ENCODE assay signal across 20 cellular contexts in genomic region chr6:43045371-43045930, GRCh38. TPM values are rescaled to one million over a fixed set of nuclear protein-coding genes. Genes with fewer than 3 reads are reported as not detected.
DNase-seq lines count a peak whose midpoint lies in the region; ATAC-seq and TF ChIP-seq lines count a peak whose summit lies in the region.
"Had no signal": no experiment of that assay in that cellular context is flagged by ENCODE, and none has a peak within 500 bp of the region (broad histone marks: within the 10 kb centered on the region; RNA-seq: fewer than 3 reads in every experiment).

No MANE protein-coding gene starts in this region.

- H3K27me3 ChIP-seq in IMR-90 (ENCODE audit: control insufficient read depth, insufficient read depth, low read length) (no peaks in the 10 kb centered on the region), esophagus muscularis mucosa (no peaks in the 10 kb centered on the region), gastrocnemius medialis (no peaks in the 10 kb centered on the region)
- H3K27me3 ChIP-seq: BLaER1, MG63, Peyer's patch had no signal

- peak overlapping the region; percentile 42 for H2AK9ac ChIP-seq in IMR-90 (replicated peaks; ENCODE audit: low read depth, low read length, poor library complexity)

- H3K18ac ChIP-seq in IMR-90 (ENCODE audit: low read depth, low read length): no peak overlapping the region

- H2BK15ac ChIP-seq in IMR-90 (ENCODE audit: low read depth, low read length): no peak overlapping the region

- 95% methylated on average over 4 of the region's 11 CpGs; no CpG with 5 or more reads in 1 of the 2 experiments for WGBS in IMR-90 (ENCODE audit: extremely low coverage in 2 of 2, insufficient read length in 1 of 2), 2 experiments
- WGBS in esophagus muscularis mucosa: 89% methylated on average over 7 of the region's 11 CpGs

- H3K36me3 ChIP-seq in IMR-90 (ENCODE audit: control insufficient read depth, insufficient read depth, low read length) (peaks cover 69% of the 10 kb centered on the region), esophagus muscularis mucosa (peaks cover 17 to 95% (median 84%) of the 10 kb centered on the region in 4 donors), gastrocnemius medialis (peaks cover 0 to 48% of the 10 kb centered on the region in 2 donors)
- H3K36me3 ChIP-seq: MG63 had no signal

- no peak overlapping the region for H3K23ac ChIP-seq in IMR-90 (ENCODE audit: low read depth, low read length)

- no peak overlapping the region for H4K5ac ChIP-seq in IMR-90 (ENCODE audit: low read depth, low read length)

- TF ChIP-seq CTCF in IMR-90 (conservative IDR thresholded peaks at IDR 0.05; ENCODE audit: low read depth, low read length) (no peak), esophagus muscularis mucosa (IDR thresholded peaks at IDR 0.05) (no peak), gastrocnemius medialis (IDR thresholded peaks at IDR 0.05 in 4 of 5, conservative IDR thresholded peaks at IDR 0.05 in 1 of 5) (no peak)

- in situ Hi-C loops in IMR-90 (cut with MboI; ENCODE audit: low sequenced_read_pairs): no loop called here
- in situ Hi-C loops in gastrocnemius medialis (cut with MboI; ENCODE audit: low sequenced_read_pairs in 4 of 4): no loop called here

- no peak for TF ChIP-seq EP300 in esophagus muscularis mucosa (IDR thresholded peaks at IDR 0.05)

- peak in 1 of 2 donors; percentile 21 for ATAC-seq in activated naive CD4-positive, alpha-beta T cell treated with anti-CD3 and anti-CD28 coated beads, Interleukin-2, amount 50 U/mL, for 72 hours
- ATAC-seq in IMR-90 (ENCODE audit: low read depth): no peak
- no peak for ATAC-seq in stimulated activated naive B cell treated with anti-CD40 and anti-IgM and Interleukin-4, amounts not matched to agents 10 μg/mL and 1 μg/mL and 100 μg/mL, for 72 hours (replicated peaks)
- ATAC-seq in gastrocnemius medialis: no peak

- H3K56ac ChIP-seq in IMR-90 (ENCODE audit: extremely low read depth, insufficient read depth, low read length): no peak overlapping the region

- no peaks in the 10 kb centered on the region for H4K20me1 ChIP-seq in IMR-90 (ENCODE audit: insufficient read depth, low read length)
- H4K20me1 ChIP-seq: BLaER1 had no signal

- H2BK5ac ChIP-seq in IMR-90 (ENCODE audit: low read depth, low read length, poor library complexity, severe bottlenecking): no peak overlapping the region

- H3K27ac ChIP-seq in IMR-90 (ENCODE audit: insufficient read depth, low read length) (no peak overlapping the region), esophagus muscularis mucosa (replicated peaks in 1 of 4) (no peak overlapping the region), gastrocnemius medialis (no peak overlapping the region)
- H3K27ac ChIP-seq: BLaER1, Peyer's patch, SK-N-MC had no signal

- H3K36me3 Mint-ChIP-seq in activated naive CD4-positive, alpha-beta T cell treated with anti-CD3 and anti-CD28 coated beads, Interleukin-2, amount 50 U/mL, for 72 hours: no peaks in the 10 kb centered on the region
- H3K36me3 Mint-ChIP-seq in stimulated activated naive B cell treated with anti-CD40 and anti-IgM and Interleukin-4, amounts not matched to agents 10 μg/mL and 1 μg/mL and 100 μg/mL, for 72 hours: peaks cover 60 to 69% of the 10 kb centered on the region in 2 donors

- POLR2A ChIA-PET in IMR-90 (lab: Charles Lee; ENCODE audit: unreplicated experiment): interaction anchor here (0.7 kb wide), 1 partner anchor 8 kb away, joined by 3 read pairs; the partner anchor contains the start of gene CUL7

- no peak overlapping the region for H3K4me2 ChIP-seq in IMR-90 (ENCODE audit: low read depth, low read length)
- H3K4me2 ChIP-seq: BLaER1 had no signal

- BruUV-seq in IMR-90 (replicated peaks; lab: Mats Ljungman, UMichigan): no TSS peak

- peaks cover 0 to 15% of the 10 kb centered on the region in 2 experiments; a peak in 2 of 4 replicates for H3K79me1 ChIP-seq in IMR-90 (ENCODE audit: low read depth in 1 of 2, low read length in 2 of 2)

- no peak overlapping the region for H3K4me3 Mint-ChIP-seq in stimulated activated naive B cell treated with anti-CD40 and anti-IgM and Interleukin-4, amounts not matched to agents 10 μg/mL and 1 μg/mL and 100 μg/mL, for 72 hours

- no peak overlapping the region for H3K4ac ChIP-seq in IMR-90 (ENCODE audit: low read depth, low read length)

- H2BK120ac ChIP-seq in IMR-90 (ENCODE audit: low read depth, low read length): no peak overlapping the region

- no peaks in the 10 kb centered on the region; the same call in 1 of the 2 replicates for H3K9me1 ChIP-seq in IMR-90 (ENCODE audit: insufficient read depth, low read length)

- peak overlapping the region; percentile 28 to 88 for H3K27ac Mint-ChIP-seq in activated naive CD4-positive, alpha-beta T cell treated with anti-CD3 and anti-CD28 coated beads, Interleukin-2, amount 50 U/mL, for 72 hours
- peak overlapping the region; percentile 48 for H3K27ac Mint-ChIP-seq in stimulated activated naive B cell treated with anti-CD40 and anti-IgM and Interleukin-4, amounts not matched to agents 10 μg/mL and 1 μg/mL and 100 μg/mL, for 72 hours

- H3K9me3 Mint-ChIP-seq in activated naive CD4-positive, alpha-beta T cell treated with anti-CD3 and anti-CD28 coated beads, Interleukin-2, amount 50 U/mL, for 72 hours: no peaks in the 10 kb centered on the region
- H3K9me3 Mint-ChIP-seq in stimulated activated naive B cell treated with anti-CD40 and anti-IgM and Interleukin-4, amounts not matched to agents 10 μg/mL and 1 μg/mL and 100 μg/mL, for 72 hours: no peaks in the 10 kb centered on the region
- H3K9me3 Mint-ChIP-seq: CD4-positive, CD25-positive, alpha-beta regulatory T cell had no signal

- H3K9me3 ChIP-seq in IMR-90 (ENCODE audit: control insufficient read depth, insufficient read depth, low read length) (no peaks in the 10 kb centered on the region), esophagus muscularis mucosa (no peaks in the 10 kb centered on the region), gastrocnemius medialis (no peaks in the 10 kb centered on the region)
- H3K9me3 ChIP-seq: BLaER1, MG63, Peyer's patch had no signal

- peaks cover 6 to 7% of the 10 kb centered on the region in 2 donors for H3K4me1 Mint-ChIP-seq in stimulated activated naive B cell treated with anti-CD40 and anti-IgM and Interleukin-4, amounts not matched to agents 10 μg/mL and 1 μg/mL and 100 μg/mL, for 72 hours

- H3K4me3 ChIP-seq in IMR-90 (ENCODE audit: insufficient read depth, low read depth, low read length): no peak overlapping the region
- no peak overlapping the region for H3K4me3 ChIP-seq in esophagus muscularis mucosa
- H3K4me3 ChIP-seq in gastrocnemius medialis: no peak overlapping the region
- H3K4me3 ChIP-seq: BLaER1, MG63, Peyer's patch, SK-N-MC had no signal

- no peak overlapping the region for H3K9ac ChIP-seq in IMR-90 (ENCODE audit: low read depth, low read length)
- H3K9ac ChIP-seq: BLaER1 had no signal

- no peak overlapping the region for H2AK5ac ChIP-seq in IMR-90 (ENCODE audit: low read depth, low read length)

- no peak for TF ChIP-seq POLR2A in IMR-90 (IDR thresholded peaks at IDR 0.05; ENCODE audit: low read depth, low read length)
- no peak for TF ChIP-seq POLR2A in esophagus muscularis mucosa (IDR thresholded peaks at IDR 0.05; ENCODE audit: low read depth)
- no peak for TF ChIP-seq POLR2A in gastrocnemius medialis (IDR thresholded peaks at IDR 0.05)

- H2BK20ac ChIP-seq in IMR-90 (ENCODE audit: low read depth, low read length): no peak overlapping the region

- H4K91ac ChIP-seq in IMR-90 (ENCODE audit: insufficient read depth, low read depth, low read length): no peak overlapping the region

- no peak overlapping the region for H4K8ac ChIP-seq in IMR-90 (ENCODE audit: low read depth in 2 of 2, low read length in 2 of 2)

- H3K14ac ChIP-seq in IMR-90 (replicated peaks; ENCODE audit: low read depth, low read length): no peak overlapping the region

- TF ChIP-seq RAD21 in IMR-90 (IDR thresholded peaks at IDR 0.05; ENCODE audit: low read length): no peak

- no peaks in the 10 kb centered on the region for H3K27me3 Mint-ChIP-seq in stimulated activated naive B cell treated with anti-CD40 and anti-IgM and Interleukin-4, amounts not matched to agents 10 μg/mL and 1 μg/mL and 100 μg/mL, for 72 hours
- H3K27me3 Mint-ChIP-seq: CD4-positive, CD25-positive, alpha-beta regulatory T cell had no signal

- no peak for DNase-seq in activated naive CD4-positive, alpha-beta T cell treated with anti-CD3 and anti-CD28 coated beads, Interleukin-2, amount 50 U/mL, for 72 hours (ENCODE audit: low spot score in 2 of 2)
- no peak for DNase-seq in activated naive CD4-positive, alpha-beta T cell treated with anti-CD3 and anti-CD28 coated beads, Interleukin-2, amount 50 U/mL, for 16 hours
- DNase-seq in IMR-90: no peak
- peak; percentile 71 for DNase-seq in cerebellum (ENCODE audit: low spot score)
- DNase-seq in stimulated activated naive B cell treated with anti-CD40 and anti-IgM and Interleukin-4, amounts not matched to agents 10 μg/mL and 1 μg/mL and 100 μg/mL, for 72 hours: no peak
- DNase-seq in stimulated activated naive CD4-positive, alpha-beta T cell treated with Interleukin-2 at 50 U/mL for 16 hours (lab: John Stamatoyannopoulos, UW): no peak
- DNase-seq in esophagus muscularis mucosa (ENCODE audit: extremely low spot score): no peak
- no peak for DNase-seq in gastrocnemius medialis
- DNase-seq: CD4-positive, CD25-positive, alpha-beta regulatory T cell; KG1; MG63; NCI-H1417; NCI-H1694; NCI-H2029 treated with DMSO at 0.1 percent for 48 hours; NCI-H2227 treated with DMSO at 0.1 percent for 48 hours; NCI-H69; Peyer's patch; SIG-M5 had no signal

- H3K4me1 ChIP-seq in IMR-90 (ENCODE audit: control insufficient read depth, insufficient read depth, low read length) (no peaks in the 10 kb centered on the region; the same call in 1 of the 2 replicates), esophagus muscularis mucosa (no peaks in the 10 kb centered on the region), gastrocnemius medialis (no peaks in the 10 kb centered on the region)
- H3K4me1 ChIP-seq: BLaER1, Peyer's patch had no signal

- intact Hi-C loops in IMR-90 (cut with micrococcal nuclease): no loop called here
- intact Hi-C loops in esophagus muscularis mucosa (cut with DNase I): no loop called here
- intact Hi-C loops in gastrocnemius medialis (cut with DNase I; ENCODE audit: low total_unique reads): no loop called here

- CTCF ChIA-PET in IMR-90 (lab: Yijun Ruan, JAX): no interaction called here

- H2AFZ ChIP-seq in IMR-90 (replicated peaks; ENCODE audit: low read length, poor library complexity): no peak overlapping the region

- dilution Hi-C loops in IMR-90 (cut with HindIII; ENCODE audit: low sequenced_read_pairs, unreplicated experiment): no loop called here

RNA-seq across cellular contexts. Expression of gene CUL7, which starts 8.2 kb away (rescaled TPM):
- 10 to 100 TPM; 13.0 to 21.6 TPM for total RNA-seq in activated naive CD4-positive, alpha-beta T cell treated with anti-CD3 and anti-CD28 coated beads, Interleukin-2, amount 50 U/mL, for 72 hours
- total RNA-seq in IMR-90 (2012; rRNA removed) (33.3 and 39.3 TPM in 2 replicates), cerebellum (14.2 TPM), esophagus muscularis mucosa (10 to 100 TPM in 3 of 4 donors, 1 to 10 TPM in 1; 8.4 to 19.6 (median 14.4) TPM), gastrocnemius medialis (10 to 100 TPM; 11.9 to 21.3 (median 15.4) TPM)
- 38.0 and 39.9 TPM in 2 replicates for polyA plus RNA-seq in IMR-90 (2012; rRNA removed)
- 21.6 and 30.2 TPM in 2 replicates for polyA plus RNA-seq in IMR-90 (2012; cell fraction: cytosol; rRNA removed)
- polyA plus RNA-seq in IMR-90 (2012; cell fraction: nucleus; rRNA removed; ENCODE audit: low replicate concordance): 102 and 140 TPM in 2 replicates

RNA-seq across cellular contexts. Expression of gene MRPL2, which starts 13.8 kb away (rescaled TPM):
- 10 to 100 TPM; 87.4 to 99.8 TPM for total RNA-seq in activated naive CD4-positive, alpha-beta T cell treated with anti-CD3 and anti-CD28 coated beads, Interleukin-2, amount 50 U/mL, for 72 hours
- total RNA-seq in IMR-90 (2012; rRNA removed) (15.8 and 18.1 TPM in 2 replicates), cerebellum (5.6 TPM), esophagus muscularis mucosa (10 to 100 TPM; 25.2 to 43.6 (median 28.1) TPM), gastrocnemius medialis (10 to 100 TPM; 34.1 to 64.9 (median 41.1) TPM)
- 45.9 and 46.8 TPM in 2 replicates for polyA plus RNA-seq in IMR-90 (2012; rRNA removed)
- 23.2 and 43.0 TPM in 2 replicates for polyA plus RNA-seq in IMR-90 (2012; cell fraction: cytosol; rRNA removed)
- 38.5 and 46.5 TPM in 2 replicates for polyA plus RNA-seq in IMR-90 (2012; cell fraction: nucleus; rRNA removed; ENCODE audit: low replicate concordance)

RNA-seq across cellular contexts. Expression of gene KLC4, which starts 14.0 kb away (rescaled TPM):
- total RNA-seq in activated naive CD4-positive, alpha-beta T cell treated with anti-CD3 and anti-CD28 coated beads, Interleukin-2, amount 50 U/mL, for 72 hours: 10 to 100 TPM; 19.9 to 50.1 TPM
- 9.7 and 10.9 TPM in 2 replicates for total RNA-seq in IMR-90 (2012; rRNA removed)
- 12.4 and 13.0 TPM in 2 replicates for polyA plus RNA-seq in IMR-90 (2012; rRNA removed)
- polyA plus RNA-seq in IMR-90 (2012; cell fraction: cytosol; rRNA removed): 7.7 and 11.3 TPM in 2 replicates
- polyA plus RNA-seq in IMR-90 (2012; cell fraction: nucleus; rRNA removed; ENCODE audit: low replicate concordance): 63.8 and 69.4 TPM in 2 replicates
- 25.1 TPM for total RNA-seq in cerebellum
- 10 to 100 TPM; 22.9 to 37.4 (median 27.4) TPM for total RNA-seq in esophagus muscularis mucosa
- 10 to 100 TPM; 12.2 to 19.3 (median 14.6) TPM for total RNA-seq in gastrocnemius medialis

RNA-seq across cellular contexts. Expression of gene RRP36, which starts 24.0 kb away (rescaled TPM):
- total RNA-seq in activated naive CD4-positive, alpha-beta T cell treated with anti-CD3 and anti-CD28 coated beads, Interleukin-2, amount 50 U/mL, for 72 hours: 10 to 100 TPM; 45.6 to 46.9 TPM
- 106 and 114 TPM in 2 replicates for total RNA-seq in IMR-90 (2012; rRNA removed)
- 54.3 and 55.1 TPM in 2 replicates for polyA plus RNA-seq in IMR-90 (2012; rRNA removed)
- 19.9 and 32.2 TPM in 2 replicates for polyA plus RNA-seq in IMR-90 (2012; cell fraction: cytosol; rRNA removed)
- polyA plus RNA-seq in IMR-90 (2012; cell fraction: nucleus; rRNA removed; ENCODE audit: low replicate concordance): 8.8 and 25.5 TPM in 2 replicates
- 34.5 TPM for total RNA-seq in cerebellum
- total RNA-seq in esophagus muscularis mucosa: 10 to 100 TPM; 43.2 to 65.2 (median 51.4) TPM
- 10 to 100 TPM; 37.7 to 64.3 (median 51.0) TPM for total RNA-seq in gastrocnemius medialis

RNA-seq across cellular contexts. Expression of gene PTK7, which starts 30.7 kb away (rescaled TPM):
- total RNA-seq in activated naive CD4-positive, alpha-beta T cell treated with anti-CD3 and anti-CD28 coated beads, Interleukin-2, amount 50 U/mL, for 72 hours: 1 to 10 TPM; 2.9 to 4.7 TPM
- total RNA-seq in IMR-90 (2012; rRNA removed) (44.4 and 47.1 TPM in 2 replicates), cerebellum (53.7 TPM), esophagus muscularis mucosa (10 to 100 TPM in 1 of 4 donors, 1 to 10 TPM in 3; 6.8 to 10.8 (median 8.0) TPM), gastrocnemius medialis (under 1 TPM; 0.15 to 0.64 (median 0.24) TPM)
- 122 and 142 TPM in 2 replicates for polyA plus RNA-seq in IMR-90 (2012; rRNA removed)
- polyA plus RNA-seq in IMR-90 (2012; cell fraction: cytosol; rRNA removed): 77.1 and 216 TPM in 2 replicates
- 374 and 547 TPM in 2 replicates for polyA plus RNA-seq in IMR-90 (2012; cell fraction: nucleus; rRNA removed; ENCODE audit: low replicate concordance)
